ENCODE assay signal across 8 cellular contexts in genomic region chrX:64975491-64975890, GRCh38. TPM values are rescaled to one million over a fixed set of nuclear protein-coding genes. Genes with fewer than 3 reads are reported as not detected.
DNase-seq lines count a peak whose midpoint lies in the region; ATAC-seq and TF ChIP-seq lines count a peak whose summit lies in the region.

No MANE protein-coding gene starts in this region.

- no peak for TF ChIP-seq EP300 in Ishikawa (IDR thresholded peaks at IDR 0.05; ENCODE audit: borderline replicate concordance)

- no peak for TF ChIP-seq RAD21 in Ishikawa (IDR thresholded peaks at IDR 0.05; ENCODE audit: low read depth)

- peak; percentile 31 for ATAC-seq in GM18867 (IDR thresholded peaks at IDR 0.05; ENCODE audit: unreplicated experiment)
- ATAC-seq in naive B cell (ENCODE audit: low read depth in 2 of 2): peak; percentile 25 to 32
- no peak for ATAC-seq in HG02610 (IDR thresholded peaks at IDR 0.05; ENCODE audit: unreplicated experiment)

- peaks cover 24 to 27% (median 24%) of the 10 kb centered on the region in 3 donors for H3K4me1 Mint-ChIP-seq in naive B cell

- H3K27me3 ChIP-seq in tibial artery: no peaks in the 10 kb centered on the region

- peaks cover 0 to 4% (median 2%) of the 10 kb centered on the region in 7 donors for H3K9me3 Mint-ChIP-seq in naive B cell

- no peaks in the 10 kb centered on the region for H3K27me3 Mint-ChIP-seq in naive B cell

- DNase-seq in activated T-cell treated with anti-CD3 and anti-CD28 coated beads for 24 hours (ENCODE audit: low read depth) (peak; percentile 0), fibroblast of mammary gland (ENCODE audit: low read depth) (peak; percentile 12), naive B cell (peak; percentile 5), tibial artery (peak; percentile 19 to 57), NOMO-1 treated with dmso at 0.1 percent for 144 hours (lab: John Stamatoyannopoulos, UW; ENCODE audit: unreplicated experiment) (no peak)

- H3K27ac ChIP-seq in tibial artery: peak overlapping the region; percentile 33 to 50

- peak overlapping the region; percentile 54 to 93 (median 76) for H3K27ac Mint-ChIP-seq in naive B cell

- H3K4me3 Mint-ChIP-seq in naive B cell: peak overlapping the region; percentile 90 to 99 (median 96)

- no peak for TF ChIP-seq CTCF in fibroblast of mammary gland (conservative IDR thresholded peaks at IDR 0.05; ENCODE audit: control insufficient read depth, insufficient read depth, low read depth, low read length)
- no peak for TF ChIP-seq CTCF in tibial artery (IDR thresholded peaks at IDR 0.05)

- peak overlapping the region; percentile 66 for H3K4me3 ChIP-seq in fibroblast of mammary gland (ENCODE audit: control insufficient read depth, low read depth, low read length)
- peak overlapping the region; percentile 59 to 61 for H3K4me3 ChIP-seq in tibial artery

- peaks cover 0 to 4% (median 0%) of the 10 kb centered on the region in 4 donors for H3K4me1 ChIP-seq in tibial artery

- peaks cover 0 to 9% of the 10 kb centered on the region in 2 donors for H3K36me3 Mint-ChIP-seq in naive B cell

- intact Hi-C loops in tibial artery (cut with DNase I; ENCODE audit: low total_unique reads): no loop called here

- no peaks in the 10 kb centered on the region for H3K36me3 ChIP-seq in tibial artery

- no peaks in the 10 kb centered on the region for H3K9me3 ChIP-seq in tibial artery

TF ChIP-seq in Ishikawa, 13 proteins besides CTCF, POLR2A, EP300 and RAD21:
- 0 out of 2 replicates have a peak, but pooled peaks have one; percentile 15 for TF ChIP-seq MAX (IDR thresholded peaks at IDR 0.05)
- TF ChIP-seq, protein P1, sequence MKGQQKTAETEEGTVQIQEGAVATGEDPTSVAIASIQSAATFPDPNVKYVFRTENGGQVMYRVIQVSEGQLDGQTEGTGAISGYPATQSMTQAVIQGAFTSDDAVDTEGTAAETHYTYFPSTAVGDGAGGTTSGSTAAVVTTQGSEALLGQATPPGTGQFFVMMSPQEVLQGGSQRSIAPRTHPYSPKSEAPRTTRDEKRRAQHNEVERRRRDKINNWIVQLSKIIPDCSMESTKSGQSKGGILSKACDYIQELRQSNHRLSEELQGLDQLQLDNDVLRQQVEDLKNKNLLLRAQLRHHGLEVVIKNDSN (IDR thresholded peaks at IDR 0.05): no peak
TF ChIP-seq in Ishikawa: peak in this region for 1.

RNA-seq across cellular contexts. Expression of gene ZC4H2, which starts 0.8 kb away (rescaled TPM):
- polyA plus RNA-seq in naive B cell (ENCODE audit: low read depth in 6 of 6): 10 to 100 TPM in 5 of 6 donors, 1 to 10 TPM in 1; 5.9 to 19.5 (median 13.8) TPM

RNA-seq across cellular contexts. Expression of gene ZC3H12B, which starts 59.1 kb away (rescaled TPM):
- polyA plus RNA-seq in naive B cell (ENCODE audit: low read depth in 6 of 6): under 1 TPM in 5 of 6 donors, not detected in 1; 0.25 to 0.68 (median 0.60) TPM
